ENCODE assay signal across 8 cellular contexts in the genomic region with DNA sequence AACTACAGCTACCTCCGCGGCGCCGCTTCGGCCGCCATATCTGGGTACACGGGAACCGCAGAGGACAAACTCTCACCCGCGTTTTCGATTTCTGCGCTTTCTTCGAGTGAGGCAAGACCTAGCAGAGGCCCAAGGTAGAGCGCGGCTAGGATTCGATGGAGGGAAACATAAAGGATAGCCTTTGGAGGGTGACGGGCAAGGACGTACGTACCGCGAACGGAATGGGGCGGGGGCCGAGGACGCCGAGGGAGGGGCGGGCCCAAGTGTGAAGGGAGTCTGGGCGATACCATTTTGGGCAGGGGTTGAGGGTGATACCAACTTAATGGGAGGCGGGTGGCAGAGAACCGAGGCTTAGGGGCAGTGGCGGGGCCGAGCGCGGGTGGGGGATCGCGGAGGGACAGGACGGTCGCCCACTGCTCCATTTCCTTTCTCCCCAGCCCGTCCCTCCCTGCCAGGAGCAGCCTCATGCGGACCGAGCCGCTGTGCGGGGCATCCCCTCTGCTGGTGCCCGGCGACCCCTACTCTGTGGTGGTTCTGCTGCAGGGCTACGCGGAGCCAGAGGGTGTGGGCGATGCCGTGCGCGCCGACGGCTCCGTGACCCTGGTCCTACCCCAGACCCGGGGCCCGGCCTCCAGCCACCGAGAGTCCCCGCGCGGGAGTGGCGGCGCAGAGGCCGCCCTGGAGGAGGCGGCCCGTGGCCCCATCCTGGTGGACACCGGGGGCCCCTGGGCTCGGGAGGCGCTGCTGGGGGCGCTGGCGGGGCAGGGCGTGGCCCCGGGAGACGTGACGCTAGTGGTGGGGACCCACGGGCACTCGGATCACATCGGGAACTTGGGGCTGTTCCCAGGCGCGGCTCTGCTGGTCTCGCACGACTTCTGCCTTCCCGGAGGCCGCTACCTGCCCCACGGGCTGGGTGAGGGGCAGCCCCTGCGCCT. TPM values are rescaled to one million over a fixed set of nuclear protein-coding genes. Genes with fewer than 3 reads are reported as not detected.
A peak's percentile ranks its signal among the peaks of the same experiment; 100 is the strongest.
DNase-seq lines count a peak whose midpoint lies in the region; TF ChIP-seq lines count a peak whose summit lies in the region.

A gene with protein sequence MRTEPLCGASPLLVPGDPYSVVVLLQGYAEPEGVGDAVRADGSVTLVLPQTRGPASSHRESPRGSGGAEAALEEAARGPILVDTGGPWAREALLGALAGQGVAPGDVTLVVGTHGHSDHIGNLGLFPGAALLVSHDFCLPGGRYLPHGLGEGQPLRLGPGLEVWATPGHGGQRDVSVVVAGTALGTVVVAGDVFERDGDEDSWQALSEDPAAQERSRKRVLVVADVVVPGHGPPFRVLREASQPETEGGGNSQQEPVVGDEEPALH (plus strand): TSS at position 37 of the 935 bp plus-strand sequence. CDS start 429 bp downstream, at position 466.

- no peaks in the 10 kb centered on the region for H3K27me3 Mint-ChIP-seq in activated naive CD4-positive, alpha-beta T cell treated with anti-CD3 and anti-CD28 coated beads, Interleukin-2, amount 10 ng/mL, durations not matched to agents 7 days and 5 days

- peaks cover 59% of the 10 kb centered on the region for H3K4me1 Mint-ChIP-seq in activated naive CD4-positive, alpha-beta T cell treated with anti-CD3 and anti-CD28 coated beads, Interleukin-2, amount 10 ng/mL, durations not matched to agents 7 days and 5 days

- peaks cover 17% of the 10 kb centered on the region for H3K36me3 Mint-ChIP-seq in activated naive CD4-positive, alpha-beta T cell treated with anti-CD3 and anti-CD28 coated beads, Interleukin-2, amount 10 ng/mL, durations not matched to agents 7 days and 5 days

- CTCF ChIA-PET in HEK293 (lab: Yijun Ruan, JAX), result interaction anchor here (0.6 to 1.4 kb wide), 4 partner anchors 25 to 284 kb away, joined by 3 to 10 read pairs (median 3); no protein-coding TSS in a partner anchor
- CTCF ChIA-PET in activated naive CD4-positive, alpha-beta T cell treated with anti-CD3 and anti-CD28 coated beads, Interleukin-2, amount 10 ng/mL, durations not matched to agents 7 days and 5 days (lab: Charles Lee), result interaction anchor here (0.9 to 1.1 kb wide), 3 partner anchors 44 to 214 kb away, joined by 3 read pairs; no protein-coding TSS in a partner anchor

- POLR2A ChIA-PET in HEK293 (lab: Yijun Ruan, JAX), result interaction anchor here (0.7 to 8.4 kb wide), 13 partner anchors 13 to 303 kb away, joined by 3 to 81 read pairs (median 4); a partner anchor contains a TSS

- TF ChIP-seq POLR2A in NB4 (IDR thresholded peaks at IDR 0.05; ENCODE audit: extremely low read depth, insufficient read length), result peak; percentile 90

- H3K36me3 ChIP-seq in HEK293 (ENCODE audit: control insufficient read depth in 2 of 2, insufficient read depth in 1 of 2, low read length in 2 of 2), result peaks cover 0 to 11% of the 10 kb centered on the region in 2 experiments; a peak in 2 of 3 replicates

- peak within 1 kb of the TSS; percentile 100 for H3K27ac Mint-ChIP-seq in activated naive CD4-positive, alpha-beta T cell treated with anti-CD3 and anti-CD28 coated beads, Interleukin-2, amount 10 ng/mL, durations not matched to agents 7 days and 5 days

- H3K4me3 ChIP-seq in HEK293 (ENCODE audit: low read depth, low read length), result peak within 1 kb of the TSS; percentile 79
- peak within 1 kb of the TSS; percentile 96 for H3K4me3 ChIP-seq in NB4 (ENCODE audit: low read depth, low read length)

- H3K4me3 Mint-ChIP-seq in activated naive CD4-positive, alpha-beta T cell treated with anti-CD3 and anti-CD28 coated beads, Interleukin-2, amount 10 ng/mL, durations not matched to agents 7 days and 5 days, result peak within 1 kb of the TSS; percentile 99

- no peaks in the 10 kb centered on the region for H3K9me3 ChIP-seq in HEK293 (ENCODE audit: control insufficient read depth, insufficient read depth, low read depth, low read length)

- H3K4me1 ChIP-seq in HEK293 (ENCODE audit: control insufficient read depth, insufficient read depth, low read length), result no peaks in the 10 kb centered on the region; the same call in 1 of the 2 replicates

- in situ Hi-C loops in G401 (cut with HindIII; ENCODE audit: low sequenced_read_pairs) (no loop called here), SK-MEL-5 (cut with HindIII; ENCODE audit: low pct_unique_long_range_greater_than_20kb, low sequenced_read_pairs) (no loop called here)

- H3K9me3 Mint-ChIP-seq in activated naive CD4-positive, alpha-beta T cell treated with anti-CD3 and anti-CD28 coated beads, Interleukin-2, amount 10 ng/mL, durations not matched to agents 7 days and 5 days, result no peaks in the 10 kb centered on the region

- H3K27ac ChIP-seq in HEK293 (ENCODE audit: extremely low read depth, low read depth, low read length) (peak within 1 kb of the TSS; percentile 98), substantia nigra (ENCODE audit: low read depth, low read length, poor library complexity, severe bottlenecking) (peak within 1 kb of the TSS; percentile 96)

- DNase-seq in G401 (ENCODE audit: low spot score) (peak; percentile 96), NB4 (ENCODE audit: low read depth) (peak; percentile 97), SK-MEL-5 (ENCODE audit: low read depth, low spot score) (peak; percentile 93), germinal center (ENCODE audit: low spot score) (peak; percentile 92), non-pigmented ciliary epithelial cell (ENCODE audit: low read depth) (peak; percentile 74), substantia nigra (lab: John Stamatoyannopoulos, UW) (peak; percentile 47 to 95 (median 83))
- DNase-seq in activated naive CD4-positive, alpha-beta T cell treated with anti-CD3 and anti-CD28 coated beads, Interleukin-2, amount 10 ng/mL, durations not matched to agents 7 days and 5 days, result peak; percentile 95

- TF ChIP-seq CTCF in HEK293 (tag by site-specific recombination; IDR thresholded peaks at IDR 0.05) (no peak; the same call in 1 of the 2 replicates), NB4 (IDR thresholded peaks at IDR 0.05; ENCODE audit: low read depth, low read length) (no peak)

TF ChIP-seq in HEK293, 187 proteins besides CTCF, POLR2A, EP300 and RAD21 (continues in another document):
- no peak for TF ChIP-seq ZFP41 (tag by site-specific recombination; IDR thresholded peaks at IDR 0.05; ENCODE audit: borderline replicate concordance)
- peak; percentile 25; the same call in 1 of the 2 replicates for TF ChIP-seq ZNF843 (tag by site-specific recombination; IDR thresholded peaks at IDR 0.05)
- no peak for TF ChIP-seq ZIC2 (tag by site-specific recombination; IDR thresholded peaks at IDR 0.05)
- 0 out of 2 replicates have a peak, but pooled peaks have one; percentile 5 for TF ChIP-seq ZNF623 (tag by site-specific recombination; IDR thresholded peaks at IDR 0.05)
- no peak for TF ChIP-seq ZNF791 (tag by site-specific recombination; IDR thresholded peaks at IDR 0.05)
- TF ChIP-seq ZNF221 (tag by site-specific recombination; IDR thresholded peaks at IDR 0.05; ENCODE audit: borderline replicate concordance), result no peak
- TF ChIP-seq ZNF2 (tag by site-specific recombination; IDR thresholded peaks at IDR 0.05), result no peak
- TF ChIP-seq ZFP69B (tag by site-specific recombination; IDR thresholded peaks at IDR 0.05), result peak; percentile 43; the same call in 1 of the 2 replicates
- TF ChIP-seq GLI2 (tag by site-specific recombination; IDR thresholded peaks at IDR 0.05; ENCODE audit: borderline replicate concordance, low read depth), result no peak
- TF ChIP-seq KLF16 (tag by site-specific recombination; IDR thresholded peaks at IDR 0.05), result peak; percentile 82
- TF ChIP-seq ZNF37A (tag by site-specific recombination; IDR thresholded peaks at IDR 0.05), result no peak
- TF ChIP-seq ZNF654 (tag by site-specific recombination; IDR thresholded peaks at IDR 0.05; ENCODE audit: low read depth), result no peak
- TF ChIP-seq BCL11A (tag by site-specific recombination; IDR thresholded peaks at IDR 0.05; ENCODE audit: low read depth), result no peak
- no peak for TF ChIP-seq HOXC10 (CRISPR knock-in tag; IDR thresholded peaks at IDR 0.05)
- TF ChIP-seq ZNF549 (tag by site-specific recombination; IDR thresholded peaks at IDR 0.05), result no peak
- TF ChIP-seq ZNF133 (tag by site-specific recombination; IDR thresholded peaks at IDR 0.05), result 0 out of 2 replicates have a peak, but pooled peaks have one; percentile 27
- no peak for TF ChIP-seq ZNF132 (tag by site-specific recombination; IDR thresholded peaks at IDR 0.05; ENCODE audit: borderline replicate concordance)
- TF ChIP-seq, protein P1, sequence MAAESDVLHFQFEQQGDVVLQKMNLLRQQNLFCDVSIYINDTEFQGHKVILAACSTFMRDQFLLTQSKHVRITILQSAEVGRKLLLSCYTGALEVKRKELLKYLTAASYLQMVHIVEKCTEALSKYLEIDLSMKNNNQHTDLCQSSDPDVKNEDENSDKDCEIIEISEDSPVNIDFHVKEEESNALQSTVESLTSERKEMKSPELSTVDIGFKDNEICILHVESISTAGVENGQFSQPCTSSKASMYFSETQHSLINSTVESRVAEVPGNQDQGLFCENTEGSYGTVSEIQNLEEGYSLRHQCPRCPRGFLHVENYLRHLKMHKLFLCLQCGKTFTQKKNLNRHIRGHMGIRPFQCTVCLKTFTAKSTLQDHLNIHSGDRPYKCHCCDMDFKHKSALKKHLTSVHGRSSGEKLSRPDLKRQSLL (tag by site-specific recombination; IDR thresholded peaks at IDR 0.05), result no peak; the same call in 1 of the 2 replicates
- TF ChIP-seq SP2 (tag by site-specific recombination; IDR thresholded peaks at IDR 0.05), result peak; percentile 86
- peak; percentile 24; the same call in 1 of the 2 replicates for TF ChIP-seq ZSCAN16 (tag by site-specific recombination; IDR thresholded peaks at IDR 0.05)
- TF ChIP-seq FEZF1 (tag by site-specific recombination; IDR thresholded peaks at IDR 0.05), result no peak
- TF ChIP-seq, protein P2, sequence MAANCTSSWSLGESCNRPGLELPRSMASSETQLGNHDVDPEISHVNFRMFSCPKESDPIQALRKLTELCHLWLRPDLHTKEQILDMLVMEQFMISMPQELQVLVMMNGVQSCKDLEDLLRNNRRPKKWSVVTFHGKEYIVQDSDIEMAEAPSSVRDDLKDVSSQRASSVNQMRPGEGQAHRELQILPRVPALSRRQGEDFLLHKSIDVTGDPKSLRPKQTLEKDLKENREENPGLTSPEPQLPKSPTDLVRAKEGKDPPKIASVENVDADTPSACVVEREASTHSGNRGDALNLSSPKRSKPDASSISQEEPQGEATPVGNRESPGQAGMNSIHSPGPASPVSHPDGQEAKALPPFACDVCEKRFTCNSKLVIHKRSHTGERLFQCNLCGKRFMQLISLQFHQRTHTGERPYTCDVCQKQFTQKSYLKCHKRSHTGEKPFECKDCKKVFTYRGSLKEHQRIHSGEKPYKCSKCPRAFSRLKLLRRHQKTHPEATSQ (tag by site-specific recombination; IDR thresholded peaks at IDR 0.05), result 0 out of 2 replicates have a peak, but pooled peaks have one; percentile 7

RNA-seq across cellular contexts. Expression of the gene that starts here (rescaled TPM):
- 1.7 and 2.9 TPM in 2 replicates for total RNA-seq in G401 (2014; rRNA removed; shearing (Covaris generic))
- total RNA-seq in SK-MEL-5 (2014; rRNA removed; shearing (Covaris generic)), result 2.2 and 4.1 TPM in 2 replicates
- polyA plus RNA-seq in SK-MEL-5 (2015; cell fraction: cytosol; rRNA removed), result 3.1 and 4.1 TPM in 2 replicates
- 1.9 and 8.0 TPM in 2 replicates for polyA plus RNA-seq in SK-MEL-5 (2015; cell fraction: nucleus; rRNA removed)

Comparison
In these comparisons a context has a peak if more than half of its experiments do, and no peak if none do; other contexts are left out.
1. Peak in every context shown above with its lines: DNase-seq, H3K4me3 ChIP-seq and H3K27ac ChIP-seq.